In genomic region chr1:63892632-63893395, GRCh38 we compare ENCODE assay signal across 8 cellular contexts.
DNase-seq lines count a peak whose midpoint lies in the region; ATAC-seq, FAIRE-seq and TF ChIP-seq lines count a peak whose summit lies in the region.

No MANE protein-coding gene starts in this region.

- no peak for TF ChIP-seq EP300 in gastroesophageal sphincter (IDR thresholded peaks at IDR 0.05)

- no peak for TF ChIP-seq POLR2A in gastroesophageal sphincter (IDR thresholded peaks at IDR 0.05)

- peak overlapping the region in 3 of 4 donors; percentile 50 to 58 (median 53) for H3K27ac ChIP-seq in gastroesophageal sphincter
- no peak overlapping the region for H3K27ac ChIP-seq in smooth muscle cell (ENCODE audit: low read depth)

- no peak overlapping the region for H2AFZ ChIP-seq in smooth muscle cell (ENCODE audit: low read depth)

- H3K36me3 ChIP-seq in gastroesophageal sphincter (no peaks in the 10 kb centered on the region), skeletal muscle satellite cell (ENCODE audit: insufficient read depth, low read length) (no peaks in the 10 kb centered on the region), smooth muscle cell (ENCODE audit: low read depth) (no peaks in the 10 kb centered on the region)

- peak overlapping the region; percentile 37 for H3K9ac ChIP-seq in skeletal muscle satellite cell (ENCODE audit: low read depth, low read length)
- no peak overlapping the region for H3K9ac ChIP-seq in smooth muscle cell (ENCODE audit: low read depth)

- peaks cover 4% of the 10 kb centered on the region for H3K79me2 ChIP-seq in smooth muscle cell (ENCODE audit: low read depth)

- in situ Hi-C loops in Caki2 (cut with HindIII; ENCODE audit: low pct_unique_long_range_greater_than_20kb, low sequenced_read_pairs) = no loop called here

- H4K20me1 ChIP-seq in smooth muscle cell (ENCODE audit: low read depth) = no peaks in the 10 kb centered on the region

- TF ChIP-seq CTCF in gastroesophageal sphincter (IDR thresholded peaks at IDR 0.05) (no peak), smooth muscle cell (IDR thresholded peaks at IDR 0.05; ENCODE audit: borderline replicate concordance, insufficient read depth, poor library complexity, severe bottlenecking) (no peak)

- H3K9me3 ChIP-seq in gastroesophageal sphincter (no peaks in the 10 kb centered on the region), skeletal muscle satellite cell (replicated peaks; ENCODE audit: low read length) (no peaks in the 10 kb centered on the region), smooth muscle cell (replicated peaks; ENCODE audit: low read depth) (no peaks in the 10 kb centered on the region)

- peak; percentile 88 for DNase-seq in Caki2 (ENCODE audit: low read depth)
- DNase-seq in RCC 7860 (ENCODE audit: low spot score) = peak; percentile 96
- no peak for DNase-seq in smooth muscle cell (lab: John Stamatoyannopoulos, UW; ENCODE audit: unreplicated experiment)
- no peak for DNase-seq in activated CD8-positive, alpha-beta memory T cell treated with anti-CD3 and anti-CD28 coated beads, Interleukin-2, amount 50 U/mL, for 4 hours

- peak; percentile 96 for FAIRE-seq in RCC 7860 (lab: Jason Lieb, UNC)

- no peaks in the 10 kb centered on the region for H3F3A ChIP-seq in smooth muscle cell (ENCODE audit: low read depth)

- H3K27me3 ChIP-seq in gastroesophageal sphincter (no peaks in the 10 kb centered on the region), skeletal muscle satellite cell (ENCODE audit: control insufficient read depth, insufficient read depth, low read length) (no peaks in the 10 kb centered on the region), smooth muscle cell (ENCODE audit: low read depth) (no peaks in the 10 kb centered on the region)

- H3K4me1 ChIP-seq in gastroesophageal sphincter = peaks cover 0 to 15% (median 0%) of the 10 kb centered on the region in 3 donors
- peaks cover 28% of the 10 kb centered on the region for H3K4me1 ChIP-seq in skeletal muscle satellite cell (ENCODE audit: control insufficient read depth, insufficient read depth, low read length)
- H3K4me1 ChIP-seq in smooth muscle cell (ENCODE audit: low read depth) = no peaks in the 10 kb centered on the region

- 32 to 53% methylated on average over 6 to 7 of the region's 8 CpGs for WGBS in gastroesophageal sphincter (ENCODE audit: low coverage in 1 of 2), 2 donors
- WGBS in smooth muscle cell (ENCODE audit: low lambda C conversion rate) = 72% methylated on average over 8 of the region's 8 CpGs

- ATAC-seq in GM19324 (IDR thresholded peaks at IDR 0.05; ENCODE audit: low FRiP score, unreplicated experiment) = peak; percentile 100
- ATAC-seq in HG03159 (IDR thresholded peaks at IDR 0.05; ENCODE audit: unreplicated experiment) = peak; percentile 99
- ATAC-seq in gastroesophageal sphincter = peak; percentile 72

- H3K4me2 ChIP-seq in skeletal muscle satellite cell (ENCODE audit: low read length) = peak overlapping the region; percentile 71
- H3K4me2 ChIP-seq in smooth muscle cell = no peak overlapping the region

- H3K4me3 ChIP-seq in gastroesophageal sphincter (no peak overlapping the region), skeletal muscle satellite cell (ENCODE audit: low read length) (peak overlapping the region; percentile 18), smooth muscle cell (no peak overlapping the region)

Comparison
In these comparisons a context has a peak if more than half of its experiments do, and no peak if none do; other contexts are left out.
1. DNase-seq: peak in Caki2 (single experiment) and RCC 7860 (single experiment); none in smooth muscle cell (single experiment) and activated CD8-positive, alpha-beta memory T cell treated with anti-CD3 and anti-CD28 coated beads, Interleukin-2, amount 50 U/mL, for 4 hours (single experiment).
2. Peak in every context shown above with its lines, with median percentiles within 50 percentile points of each other: ATAC-seq.